16 cellular contexts compared by ENCODE assay signal in the genomic region with DNA sequence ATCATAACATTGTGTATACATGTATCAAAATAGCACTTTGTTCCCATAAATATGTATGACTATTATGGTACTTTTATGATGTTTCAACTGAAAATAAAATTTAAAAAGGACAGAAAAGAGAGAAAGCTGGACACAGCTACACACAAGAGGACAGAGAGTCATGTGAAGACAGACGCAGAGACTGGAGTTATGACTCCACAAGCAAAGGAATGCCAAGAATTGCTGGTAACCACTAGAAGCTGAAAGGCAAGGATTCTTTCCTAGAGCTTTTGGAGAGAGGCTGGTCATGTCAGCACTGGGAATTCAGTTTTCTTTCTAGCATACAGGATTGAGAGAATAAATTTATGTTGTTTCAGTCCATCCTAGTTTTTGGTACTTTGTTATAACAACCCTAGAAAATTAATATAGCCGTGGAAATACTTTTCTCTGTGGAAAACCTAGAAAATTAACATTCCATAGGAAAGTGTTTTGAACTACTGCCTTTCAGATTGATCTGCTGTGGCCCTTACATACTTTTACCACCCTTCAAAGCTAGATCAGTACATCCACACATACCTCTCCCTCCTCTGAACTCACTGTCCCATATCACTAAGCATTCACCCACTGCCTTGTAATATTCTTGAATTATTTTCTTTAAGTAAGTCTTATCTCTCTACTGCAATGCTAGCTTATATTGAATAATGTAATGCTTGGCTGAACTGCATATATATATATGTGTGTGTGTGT.
DNase-seq lines count a peak whose midpoint lies in the region; ATAC-seq, FAIRE-seq and TF ChIP-seq lines count a peak whose summit lies in the region.
"Had no signal": no experiment of that assay in that cellular context is flagged by ENCODE, and none has a peak within 500 bp of the region (broad histone marks: within the 10 kb centered on the region; RNA-seq: fewer than 3 reads in every experiment).

No MANE protein-coding gene starts in this region.

- no peak overlapping the region for H3K4me3 Mint-ChIP-seq in activated CD4-positive, alpha-beta T cell treated with anti-CD3 and anti-CD28 coated beads, Interleukin-2, amount 10 ng/mL, durations not matched to agents 24 days and 14 days
- H3K4me3 Mint-ChIP-seq: CD8-positive, alpha-beta T cell had no signal

- H3K36me3 ChIP-seq in BJ (ENCODE audit: control insufficient read depth, insufficient read depth, low read length), result no peaks in the 10 kb centered on the region
- no peaks in the 10 kb centered on the region for H3K36me3 ChIP-seq in PC-3 (ENCODE audit: low read depth, low read length)
- no peaks in the 10 kb centered on the region for H3K36me3 ChIP-seq in H1 (ENCODE audit: control insufficient read depth in 2 of 4, insufficient read depth in 4 of 4, low read length in 3 of 4)
- H3K36me3 ChIP-seq: tibial nerve had no signal

- H4K20me1 ChIP-seq in PC-3 (ENCODE audit: low read length) (no peaks in the 10 kb centered on the region), H1 (replicated peaks in 1 of 2; ENCODE audit: control insufficient read depth in 1 of 2, insufficient read depth in 2 of 2, low read length in 2 of 2) (no peaks in the 10 kb centered on the region)

- no peak overlapping the region for H2BK15ac ChIP-seq in H1 (ENCODE audit: low read length)

- no peak overlapping the region for H3K23ac ChIP-seq in H1 (ENCODE audit: insufficient read length)

- H3K27ac ChIP-seq in PC-3 (ENCODE audit: low read length) (no peak overlapping the region), H1 (ENCODE audit: low read depth, low read length) (no peak overlapping the region)
- H3K27ac ChIP-seq: tibial nerve had no signal

- H2AFZ ChIP-seq in PC-3 (ENCODE audit: low read length), result no peak overlapping the region
- H2AFZ ChIP-seq in H1 (ENCODE audit: low read length), result no peak overlapping the region

- no peak overlapping the region for H2BK120ac ChIP-seq in H1 (replicated peaks; ENCODE audit: low read depth, low read length)

- H3K79me2 ChIP-seq in PC-3 (ENCODE audit: low read length) (no peaks in the 10 kb centered on the region), H1 (ENCODE audit: control insufficient read depth in 1 of 2, insufficient read depth in 2 of 2, low read length in 2 of 2) (no peaks in the 10 kb centered on the region)

- H3K4me1 Mint-ChIP-seq in activated CD4-positive, alpha-beta T cell treated with anti-CD3 and anti-CD28 coated beads, Interleukin-2, amount 10 ng/mL, durations not matched to agents 24 days and 14 days, result no peaks in the 10 kb centered on the region

- H2BK5ac ChIP-seq in H1 (ENCODE audit: low read depth, low read length), result no peak overlapping the region

- no TSS peak for BruUV-seq in PC-3 (replicated peaks; lab: Mats Ljungman, UMichigan)

- H2BK20ac ChIP-seq in H1 (ENCODE audit: low read length), result no peak overlapping the region

- TF ChIP-seq RAD21 in H1 (IDR thresholded peaks at IDR 0.05 in 1 of 2, conservative IDR thresholded peaks at IDR 0.05 in 1 of 2; ENCODE audit: low read depth in 2 of 2, low read length in 2 of 2), result no peak

- peak; percentile 27; the same call in 1 of the 2 replicates for ATAC-seq in PC-3
- no peak for ATAC-seq in GM18870 (IDR thresholded peaks at IDR 0.05; ENCODE audit: unreplicated experiment)
- ATAC-seq: activated naive CD4-positive, alpha-beta T cell treated with anti-CD3 and anti-CD28 coated beads, Interleukin-2, amount 50 U/mL, for 72 hours; CD8-positive, alpha-beta T cell; GM12878 had no signal

- H4K5ac ChIP-seq in H1 (ENCODE audit: insufficient read length, low read depth, low read length), result no peak overlapping the region

- H3K23me2 ChIP-seq in H1 (ENCODE audit: low read depth, low read length), result no peaks in the 10 kb centered on the region

- no peak overlapping the region for H3K27ac Mint-ChIP-seq in activated CD4-positive, alpha-beta T cell treated with anti-CD3 and anti-CD28 coated beads, Interleukin-2, amount 10 ng/mL, durations not matched to agents 24 days and 14 days
- H3K27ac Mint-ChIP-seq: activated naive CD4-positive, alpha-beta T cell treated with anti-CD3 and anti-CD28 coated beads, Interleukin-2, amount 50 U/mL, for 72 hours; CD8-positive, alpha-beta T cell had no signal

- DNase-seq in BJ (ENCODE audit: low read depth) (peak; percentile 75), PC-3 (peak; percentile 78), H1 (ENCODE audit: low read depth in 1 of 2, low spot score in 2 of 2) (no peak), mucosa of gallbladder (ENCODE audit: low spot score) (peak; percentile 32), GM20000 (ENCODE audit: low spot score) (no peak), occipital lobe (lab: John Stamatoyannopoulos, UW) (no peak)
- no peak for DNase-seq in activated CD4-positive, alpha-beta T cell treated with anti-CD3 and anti-CD28 coated beads, Interleukin-2, amount 10 ng/mL, durations not matched to agents 24 days and 14 days
- DNase-seq: activated CD4-positive, alpha-beta T cell treated with anti-CD3 and anti-CD28 coated beads, Interleukin-2, amount 50 U/mL, for 4 hours; CD8-positive, alpha-beta T cell; Kasumi-1; kidney; NCI-H446 had no signal

- H3K4me2 ChIP-seq in PC-3 (ENCODE audit: low read length) (no peak overlapping the region), H1 (ENCODE audit: insufficient read depth in 1 of 2, low read depth in 2 of 2, low read length in 2 of 2) (no peak overlapping the region)

- no peaks in the 10 kb centered on the region for H3K9me3 Mint-ChIP-seq in activated CD4-positive, alpha-beta T cell treated with anti-CD3 and anti-CD28 coated beads, Interleukin-2, amount 10 ng/mL, durations not matched to agents 24 days and 14 days

- intact Hi-C loops in PC-3 (cut with micrococcal nuclease), result no loop called here
- intact Hi-C loops in activated CD4-positive, alpha-beta T cell treated with anti-CD3 and anti-CD28 coated beads, Interleukin-2, amount 10 ng/mL, durations not matched to agents 24 days and 14 days (cut with micrococcal nuclease), result no loop called here

- no peak overlapping the region for H2AK5ac ChIP-seq in H1 (ENCODE audit: low read depth, low read length)

- H3F3A ChIP-seq in PC-3 (ENCODE audit: low read length, unreplicated experiment), result no peaks in the 10 kb centered on the region

- H3K9me2 ChIP-seq in PC-3 (replicated peaks; ENCODE audit: low read length), result no peaks in the 10 kb centered on the region

- no peak overlapping the region for H4K91ac ChIP-seq in H1 (replicated peaks; ENCODE audit: insufficient read length, low read length)

- TF ChIP-seq EP300 in H1 (IDR thresholded peaks at IDR 0.05; ENCODE audit: borderline replicate concordance in 1 of 2, low read depth in 2 of 2, low read length in 2 of 2), result no peak

- H3K9me3 ChIP-seq in PC-3 (ENCODE audit: low read length), result no peaks in the 10 kb centered on the region
- H3K9me3 ChIP-seq in H1 (ENCODE audit: insufficient read depth in 2 of 2, low read depth in 1 of 2, low read length in 1 of 2), result no peaks in the 10 kb centered on the region
- H3K9me3 ChIP-seq: tibial nerve had no signal

- no peak overlapping the region for H3K18ac ChIP-seq in H1 (ENCODE audit: extremely low read depth, low read length)

- H3K79me1 ChIP-seq in H1 (ENCODE audit: low read depth, low read length), result no peaks in the 10 kb centered on the region

- WGBS in H1 (ENCODE audit: extremely low coverage in 1 of 2, insufficient coverage in 1 of 2, insufficient read length in 1 of 2, insufficient replicate concordance in 2 of 2, low coverage in 1 of 2, low lambda C conversion rate in 2 of 2, missing lambda C conversion rate in 1 of 2), 2 experiments, result 79% methylated on average over 2 of the region's 2 CpGs; no CpG with 5 or more reads in 1 of the 2 experiments

- POLR2A ChIA-PET in BJ (lab: Charles Lee), result no interaction called here
- POLR2A ChIA-PET in PC-3 (lab: Charles Lee; ENCODE audit: unreplicated experiment), result interaction anchor here (0.6 kb wide), 1 partner anchor 1690 kb away, joined by 6 read pairs; no protein-coding TSS in a partner anchor
- POLR2A ChIA-PET in H1 (lab: Charles Lee; ENCODE audit: partially characterized antibody), result no interaction called here

- H3K27me3 ChIP-seq in BJ (ENCODE audit: control insufficient read depth, insufficient read depth, low read length), result no peaks in the 10 kb centered on the region
- no peaks in the 10 kb centered on the region for H3K27me3 ChIP-seq in PC-3 (ENCODE audit: low read length)
- H3K27me3 ChIP-seq in H1 (replicated peaks in 1 of 4; ENCODE audit: control insufficient read depth in 3 of 4, extremely low read depth in 1 of 4, insufficient read depth in 3 of 4, low read length in 3 of 4), result no peaks in the 10 kb centered on the region
- H3K27me3 ChIP-seq: tibial nerve had no signal

- TF ChIP-seq POLR2A in H1 (IDR thresholded peaks at IDR 0.05; ENCODE audit: control extremely low read depth in 1 of 2, low read depth in 2 of 2, low read length in 2 of 2), result no peak

- no peak overlapping the region for H3K9ac ChIP-seq in PC-3 (ENCODE audit: low read length)
- no peak overlapping the region for H3K9ac ChIP-seq in H1 (replicated peaks in 1 of 4; ENCODE audit: extremely low read depth in 1 of 4, low read depth in 3 of 4, low read length in 3 of 4)

- no peak overlapping the region for H2BK12ac ChIP-seq in H1 (ENCODE audit: low read depth, low read length)

- H4K8ac ChIP-seq in H1 (ENCODE audit: extremely low read depth, insufficient read depth, low read length), result no peak overlapping the region

- no peaks in the 10 kb centered on the region for H3K27me3 Mint-ChIP-seq in activated CD4-positive, alpha-beta T cell treated with anti-CD3 and anti-CD28 coated beads, Interleukin-2, amount 10 ng/mL, durations not matched to agents 24 days and 14 days

- CTCF ChIA-PET in BJ (lab: Yijun Ruan, JAX) (no interaction called here), PC-3 (lab: Charles Lee) (no interaction called here), H1 (lab: Charles Lee; ENCODE audit: partially characterized antibody) (interaction anchor here (0.5 to 1.4 kb wide), 2 partner anchors 35 to 355 kb away, joined by 3 read pairs; no protein-coding TSS in a partner anchor)

- H3K56ac ChIP-seq in H1 (replicated peaks; ENCODE audit: insufficient read length, low read depth, low read length), result no peak overlapping the region

- H3K14ac ChIP-seq in H1 (ENCODE audit: insufficient read length), result no peak overlapping the region

- no peak for FAIRE-seq in H1 (lab: Jason Lieb, UNC)
- FAIRE-seq: GM12878 had no signal

- H3K4ac ChIP-seq in H1 (replicated peaks; ENCODE audit: insufficient read length, low read depth, low read length), result no peak overlapping the region

- H3K36me3 Mint-ChIP-seq in activated CD4-positive, alpha-beta T cell treated with anti-CD3 and anti-CD28 coated beads, Interleukin-2, amount 10 ng/mL, durations not matched to agents 24 days and 14 days (ENCODE audit: low read depth), result no peaks in the 10 kb centered on the region
- H3K36me3 Mint-ChIP-seq: activated naive CD4-positive, alpha-beta T cell treated with anti-CD3 and anti-CD28 coated beads, Interleukin-2, amount 50 U/mL, for 72 hours; CD8-positive, alpha-beta T cell had no signal

- H3K4me3 ChIP-seq in BJ (ENCODE audit: low read depth, low read length) (no peak overlapping the region), PC-3 (ENCODE audit: low read length) (no peak overlapping the region), H1 (ENCODE audit: extremely low read depth in 1 of 4, insufficient read depth in 2 of 4, low read depth in 3 of 4, low read length in 4 of 4) (no peak overlapping the region)
- H3K4me3 ChIP-seq: GM12878, tibial nerve had no signal

- H3K4me1 ChIP-seq in PC-3 (ENCODE audit: insufficient read depth, low read length) (peaks cover 44% of the 10 kb centered on the region), H1 (replicated peaks in 1 of 4; ENCODE audit: control insufficient read depth in 3 of 4, insufficient read depth in 4 of 4, low read length in 3 of 4) (no peaks in the 10 kb centered on the region)
- H3K4me1 ChIP-seq: tibial nerve had no signal

- TF ChIP-seq CTCF in BJ (IDR thresholded peaks at IDR 0.05; ENCODE audit: insufficient read depth, low read depth, low read length) (no peak), PC-3 (conservative IDR thresholded peaks at IDR 0.05; ENCODE audit: low read depth, low read length) (no peak), H1 (IDR thresholded peaks at IDR 0.05; ENCODE audit: control extremely low read depth in 1 of 3, insufficient read depth in 1 of 3, low read depth in 1 of 3, low read length in 3 of 3) (no peak), GM20000 (IDR thresholded peaks at IDR 0.05; ENCODE audit: extremely low read depth, missing control alignments) (no peak)

Comparison
In these comparisons a context has a peak if more than half of its experiments do, and no peak if none do; other contexts are left out.
1. DNase-seq: peak in BJ (single experiment), PC-3 (single experiment) and mucosa of gallbladder (single experiment); none in H1 (0 of 2), GM20000 (single experiment), activated CD4-positive, alpha-beta T cell treated with anti-CD3 and anti-CD28 coated beads, Interleukin-2, amount 10 ng/mL, durations not matched to agents 24 days and 14 days (single experiment) and occipital lobe (single experiment).